In the genomic region with DNA sequence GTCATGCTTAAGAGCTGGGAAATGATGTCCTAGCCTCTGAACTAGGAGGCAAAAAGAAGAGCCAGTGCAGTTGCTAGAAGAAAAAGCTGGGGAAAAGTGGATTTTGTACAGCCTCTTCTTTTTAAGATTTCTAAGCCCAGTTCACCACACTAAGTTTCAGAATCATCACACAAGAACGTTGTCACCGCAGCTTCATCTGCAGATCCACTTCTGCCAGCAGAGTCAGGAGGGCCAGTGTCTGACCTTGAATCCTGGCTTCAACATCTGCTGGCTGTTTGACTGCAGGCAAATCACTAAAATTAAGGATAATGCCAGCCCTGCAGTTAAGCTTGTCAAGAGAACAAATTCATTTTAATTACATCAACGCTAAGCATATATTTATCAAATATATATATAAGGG, we compare ENCODE assay signal across 1 cellular context.
TF ChIP-seq lines count a peak whose summit lies in the region.

No MANE protein-coding gene starts in this region.

TF ChIP-seq in HepG2, 621 proteins besides CTCF, POLR2A, EP300 and RAD21 (continued from another document):
- TF ChIP-seq SRSF1 (optimal IDR thresholded peaks at IDR 0.05; ENCODE audit: low read depth, low read length) (no peak), FOXM1 (CRISPR knock-in tag; IDR thresholded peaks at IDR 0.05) (no peak), HNRNPH1 (optimal IDR thresholded peaks at IDR 0.05; ENCODE audit: low read depth, low read length) (no peak), ZNF225 (CRISPR knock-in tag; IDR thresholded peaks at IDR 0.05) (no peak)
